ENCODE assay signal across 9 cellular contexts in genomic region chr22:36367479-36367878, GRCh38. TPM values are rescaled to one million over a fixed set of nuclear protein-coding genes. Genes with fewer than 3 reads are reported as not detected.
DNase-seq lines count a peak whose midpoint lies in the region; ATAC-seq and TF ChIP-seq lines count a peak whose summit lies in the region.
"Had no signal": no experiment of that assay in that cellular context is flagged by ENCODE, and none has a peak within 500 bp of the region (broad histone marks: within the 10 kb centered on the region; RNA-seq: fewer than 3 reads in every experiment).

No MANE protein-coding gene starts in this region.

- H3K4me2 ChIP-seq in fibroblast of lung (ENCODE audit: extremely low read depth, insufficient read depth, low read length): peak overlapping the region; percentile 68

- TF ChIP-seq CTCF in CD14-positive monocyte (IDR thresholded peaks at IDR 0.05): no peak
- no peak for TF ChIP-seq CTCF in fibroblast of lung (conservative IDR thresholded peaks at IDR 0.05 in 1 of 2, IDR thresholded peaks at IDR 0.05 in 1 of 2; ENCODE audit: low read depth in 1 of 2, low read length in 2 of 2)
- TF ChIP-seq CTCF in ovary (IDR thresholded peaks at IDR 0.05): no peak

- H3K4me1 ChIP-seq in fibroblast of lung (ENCODE audit: control insufficient read depth, extremely low read depth, insufficient read depth, low read length): peaks cover 81% of the 10 kb centered on the region
- peaks cover 54% of the 10 kb centered on the region for H3K4me1 ChIP-seq in ovary (ENCODE audit: insufficient read depth)

- peaks cover 97% of the 10 kb centered on the region for H3K4me1 Mint-ChIP-seq in CD14-positive monocyte

- ATAC-seq in esophagus mucosa (no peak), HG03439 (IDR thresholded peaks at IDR 0.05; ENCODE audit: unreplicated experiment) (no peak)

- WGBS in ovary, 3 donors: 10 to 19% (median 16%) methylated on average over 7 of the region's 7 CpGs

- H3K27ac ChIP-seq in fibroblast of lung (ENCODE audit: insufficient read depth, low read length) (peak overlapping the region; percentile 90), ovary (peak overlapping the region; percentile 18 to 47)

- DNase-seq in CD14-positive monocyte (ENCODE audit: low spot score) (no peak), SK-N-DZ (ENCODE audit: low spot score) (peak; percentile 56), fibroblast of lung (ENCODE audit: low read depth in 2 of 2) (no peak), ovary (no peak), AG08396 (ENCODE audit: low spot score) (no peak), iPS-NIHi11 (ENCODE audit: low spot score) (no peak)
- DNase-seq: stimulated activated CD4-positive, alpha-beta T cell treated with anti-CD3 and anti-CD28 coated beads, Interleukin-12 subunit alpha, Interleukin-12 subunit beta, amount 100 ng/mL, for 4 hours had no signal

- H3K27ac Mint-ChIP-seq in CD14-positive monocyte: peak overlapping the region; percentile 68 to 93 (median 89)

- peaks cover 0 to 2% (median 1%) of the 10 kb centered on the region in 3 donors for H3K27me3 Mint-ChIP-seq in CD14-positive monocyte (ENCODE audit: low read depth in 3 of 3)

- H3K36me3 Mint-ChIP-seq in CD14-positive monocyte: peaks cover 48 to 67% of the 10 kb centered on the region in 2 donors

- no peaks in the 10 kb centered on the region for H3K27me3 ChIP-seq in fibroblast of lung (ENCODE audit: control insufficient read depth, insufficient read depth, low read length)
- H3K27me3 ChIP-seq in ovary: no peaks in the 10 kb centered on the region

- H3K9ac ChIP-seq in fibroblast of lung (ENCODE audit: insufficient read depth, low read length): no peak overlapping the region

- H3K9me3 ChIP-seq in fibroblast of lung (ENCODE audit: control insufficient read depth, insufficient read depth, low read depth, low read length): no peaks in the 10 kb centered on the region
- H3K9me3 ChIP-seq in ovary: no peaks in the 10 kb centered on the region

- peaks cover 5% of the 10 kb centered on the region for H4K20me1 ChIP-seq in fibroblast of lung (ENCODE audit: control insufficient read depth, extremely low read depth, insufficient read depth, low read length)

- TF ChIP-seq EP300 in ovary (IDR thresholded peaks at IDR 0.05): no peak

- H3K9me3 Mint-ChIP-seq in CD14-positive monocyte: no peaks in the 10 kb centered on the region

- H3K4me3 Mint-ChIP-seq in CD14-positive monocyte: no peak overlapping the region

- no peak for TF ChIP-seq POLR2A in ovary (IDR thresholded peaks at IDR 0.05)

- peaks cover 100% of the 10 kb centered on the region for H3K79me2 ChIP-seq in fibroblast of lung (ENCODE audit: control insufficient read depth, insufficient read depth, low read length)

- peaks cover 6% of the 10 kb centered on the region for H3K36me3 ChIP-seq in fibroblast of lung (ENCODE audit: control insufficient read depth, insufficient read depth, low read length)
- H3K36me3 ChIP-seq in ovary: no peaks in the 10 kb centered on the region

- H2AFZ ChIP-seq in fibroblast of lung (ENCODE audit: low read length): no peak overlapping the region

- H3K4me3 ChIP-seq in fibroblast of lung (replicated peaks in 1 of 4; ENCODE audit: control extremely low read depth in 1 of 4, insufficient read depth in 1 of 4, low read depth in 3 of 4, low read length in 4 of 4): peak overlapping the region in 1 of 4 experiments; percentile 34
- peak overlapping the region; percentile 14 for H3K4me3 ChIP-seq in ovary

- intact Hi-C loops in CD14-positive monocyte (cut with micrococcal nuclease): no loop called here
- intact Hi-C loops in ovary (cut with DNase I): loop anchor here in 1 of 4 donors (5.0 kb wide), 1 partner anchor 35 kb away; no protein-coding TSS in a partner anchor

RNA-seq across cellular contexts. Expression of gene MYH9, which starts 20.3 kb away (rescaled TPM):
- polyA plus RNA-seq in CD14-positive monocyte (10 to 100 TPM; 35.6 to 79.5 TPM), fibroblast of lung (413 and 677 TPM in 2 replicates), ovary (100 to 1,000 TPM; 196 to 530 TPM)
- polyA plus RNA-seq in SK-N-DZ (2014; cell fraction: cytosol; rRNA removed): 23.5 and 30.9 TPM in 2 replicates
- 19.9 and 23.2 TPM in 2 replicates for polyA plus RNA-seq in SK-N-DZ (2014; cell fraction: nucleus; rRNA removed)
- total RNA-seq in fibroblast of lung (562 and 796 TPM in 2 replicates), ovary (100 to 1,000 TPM; 128 to 452 (median 348) TPM), esophagus mucosa (487 TPM)
- 611 and 1,244 TPM in 2 replicates for polyA plus RNA-seq in fibroblast of lung (2012)
- polyA minus RNA-seq in fibroblast of lung (ENCODE audit: low replicate concordance): 1,141 and 2,569 TPM in 2 replicates
